ENCODE assay signal across 28 cellular contexts in genomic region chr12:3592856-3593625, GRCh38.
"Had no signal": no experiment of that assay in that cellular context is flagged by ENCODE, and none has a peak within 500 bp of the region (broad histone marks: within the 10 kb centered on the region; RNA-seq: fewer than 3 reads in every experiment).

No MANE protein-coding gene starts in this region.

- H3K4me3 Mint-ChIP-seq: activated B cell treated with CpG ODN at 0.5 μM for 24 hours; activated CD8-positive, alpha-beta T cell treated with anti-CD3 and anti-CD28 coated beads for 36 hours; activated naive CD4-positive, alpha-beta T cell treated with anti-CD3 and anti-CD28 coated beads, Interleukin-2, amount 10 ng/mL, durations not matched to agents 7 days and 5 days; activated naive CD8-positive, alpha-beta T cell treated with anti-CD3 and anti-CD28 coated beads, Interleukin-2, amount 10 ng/mL, durations not matched to agents 7 days and 5 days; activated T-cell treated with anti-CD3 and anti-CD28 coated beads, Interleukin-2, amount 50 U/mL, for 4 hours; activated T-helper 17 cell treated with anti-CD3 and anti-CD28 coated beads, Interleukin-2, amount 50 U/mL, for 72 hours; brain; T-helper 17 cell; T-helper 2 cell treated with Interferon-gamma antibody and Interleukin-4, amounts not matched to agents 5 μg/mL and 100 μg/mL, for 36 hours had no signal

- H3K27ac Mint-ChIP-seq: activated B cell treated with CpG ODN at 0.5 μM for 24 hours; activated CD8-positive, alpha-beta T cell treated with anti-CD3 and anti-CD28 coated beads for 36 hours; activated naive CD4-positive, alpha-beta T cell treated with anti-CD3 and anti-CD28 coated beads, Interleukin-2, amount 10 ng/mL, durations not matched to agents 7 days and 5 days; activated naive CD4-positive, alpha-beta T cell treated with anti-CD3 and anti-CD28 coated beads, Interleukin-2, amount 50 U/mL, for 72 hours; activated naive CD8-positive, alpha-beta T cell treated with anti-CD3 and anti-CD28 coated beads, Interleukin-2, amount 10 ng/mL, durations not matched to agents 7 days and 5 days; activated T-helper 17 cell treated with anti-CD3 and anti-CD28 coated beads, Interleukin-2, amount 50 U/mL, for 72 hours; brain; T-helper 17 cell; T-helper 2 cell treated with Interferon-gamma antibody and Interleukin-4, amounts not matched to agents 5 μg/mL and 100 μg/mL, for 36 hours had no signal

- H3K9me3 Mint-ChIP-seq: activated B cell treated with CpG ODN at 0.5 μM for 24 hours; activated CD8-positive, alpha-beta T cell treated with anti-CD3 and anti-CD28 coated beads for 36 hours; activated naive CD4-positive, alpha-beta T cell treated with anti-CD3 and anti-CD28 coated beads, Interleukin-2, amount 10 ng/mL, durations not matched to agents 7 days and 5 days; activated naive CD4-positive, alpha-beta T cell treated with anti-CD3 and anti-CD28 coated beads, Interleukin-2, amount 50 U/mL, for 72 hours; activated naive CD8-positive, alpha-beta T cell treated with anti-CD3 and anti-CD28 coated beads, Interleukin-2, amount 10 ng/mL, durations not matched to agents 7 days and 5 days; activated T-cell treated with anti-CD3 and anti-CD28 coated beads, Interleukin-2, amount 50 U/mL, for 4 hours; activated T-helper 17 cell treated with anti-CD3 and anti-CD28 coated beads, Interleukin-2, amount 50 U/mL, for 72 hours; brain; T-helper 2 cell treated with Interferon-gamma antibody and Interleukin-4, amounts not matched to agents 5 μg/mL and 100 μg/mL, for 36 hours had no signal

- H3K4me1 ChIP-seq: ascending aorta, breast epithelium, colonic mucosa, esophagus squamous epithelium, gastroesophageal sphincter had no signal

- H3K9me3 ChIP-seq: ascending aorta, breast epithelium, colonic mucosa, esophagus squamous epithelium, gastroesophageal sphincter had no signal

- H3K36me3 Mint-ChIP-seq: activated naive CD4-positive, alpha-beta T cell treated with anti-CD3 and anti-CD28 coated beads, Interleukin-2, amount 10 ng/mL, durations not matched to agents 7 days and 5 days; activated naive CD4-positive, alpha-beta T cell treated with anti-CD3 and anti-CD28 coated beads, Interleukin-2, amount 50 U/mL, for 72 hours; activated naive CD8-positive, alpha-beta T cell treated with anti-CD3 and anti-CD28 coated beads, Interleukin-2, amount 10 ng/mL, durations not matched to agents 7 days and 5 days; brain had no signal

- H3K4me3 ChIP-seq: ascending aorta, breast epithelium, cardiac muscle cell, colonic mucosa, esophagus squamous epithelium, gastroesophageal sphincter had no signal

- H3K4me1 Mint-ChIP-seq: activated B cell treated with CpG ODN at 0.5 μM for 24 hours; activated naive CD4-positive, alpha-beta T cell treated with anti-CD3 and anti-CD28 coated beads, Interleukin-2, amount 10 ng/mL, durations not matched to agents 7 days and 5 days; activated naive CD8-positive, alpha-beta T cell treated with anti-CD3 and anti-CD28 coated beads, Interleukin-2, amount 10 ng/mL, durations not matched to agents 7 days and 5 days; activated T-helper 17 cell treated with anti-CD3 and anti-CD28 coated beads, Interleukin-2, amount 50 U/mL, for 72 hours; T-helper 17 cell had no signal

- H3K27me3 ChIP-seq: ascending aorta, breast epithelium, colonic mucosa had no signal

- H3K27ac ChIP-seq: ascending aorta, breast epithelium, cardiac muscle cell, colonic mucosa, epithelial cell of prostate, esophagus squamous epithelium, gastroesophageal sphincter, WERI-Rb-1 had no signal

- H3K36me3 ChIP-seq: ascending aorta, breast epithelium, cardiac muscle cell, colonic mucosa, esophagus squamous epithelium, gastroesophageal sphincter, WERI-Rb-1 had no signal

- DNase-seq: activated B cell treated with CpG ODN at 0.5 μM for 24 hours; activated CD4-positive, alpha-beta T cell treated with anti-CD3 and anti-CD28 coated beads for 48 hours; activated CD4-positive, alpha-beta T cell treated with anti-CD3 and anti-CD28 coated beads, Interleukin-2, amount 50 U/mL, for 1 hour; activated CD4-positive, alpha-beta T cell treated with anti-CD3 and anti-CD28 coated beads, Interleukin-2, amount 50 U/mL, for 48 hours; activated CD8-positive, alpha-beta memory T cell treated with anti-CD3 and anti-CD28 coated beads for 24 hours; activated CD8-positive, alpha-beta T cell treated with anti-CD3 and anti-CD28 coated beads for 36 hours; activated gamma-delta T cell; activated naive CD4-positive, alpha-beta T cell; activated naive CD4-positive, alpha-beta T cell treated with anti-CD3 and anti-CD28 coated beads, Interleukin-2, amount 10 ng/mL, durations not matched to agents 7 days and 5 days; activated naive CD8-positive, alpha-beta T cell treated with anti-CD3 and anti-CD28 coated beads, Interleukin-2, amount 10 ng/mL, durations not matched to agents 7 days and 5 days; activated T-cell treated with anti-CD3 and anti-CD28 coated beads, Interleukin-2, amount 50 U/mL, for 4 hours; colonic mucosa; effector CD8-positive, alpha-beta T cell; esophagus squamous epithelium; foreskin melanocyte; T-helper 1 cell; T-helper 17 cell; T1000; WERI-Rb-1 had no signal
